ENCODE assay signal across 1 cellular context in genomic region chr17:44904001-44904984, GRCh38.
TF ChIP-seq lines count a peak whose summit lies in the region.

No MANE protein-coding gene starts in this region.

TF ChIP-seq in H1, 55 proteins besides CTCF, POLR2A, EP300 and RAD21 (continued from another document):
- TF ChIP-seq ATF2 (IDR thresholded peaks at IDR 0.05; ENCODE audit: low read length) (no peak), SUZ12 (IDR thresholded peaks at IDR 0.05; ENCODE audit: low read length) (no peak), EGR1 (IDR thresholded peaks at IDR 0.05; ENCODE audit: borderline replicate concordance, low read depth, low read length) (no peak), KDM5A (IDR thresholded peaks at IDR 0.05; ENCODE audit: low read length) (no peak), BRCA1 (IDR thresholded peaks at IDR 0.05; ENCODE audit: low read depth, low read length) (no peak), TBP (IDR thresholded peaks at IDR 0.05; ENCODE audit: low read depth, low read length) (no peak), TAF1 (IDR thresholded peaks at IDR 0.05; ENCODE audit: low read depth, low read length) (no peak), TAF7 (optimal IDR thresholded peaks at IDR 0.05; ENCODE audit: borderline replicate concordance, low read depth, low read length) (no peak)
